ENCODE assay signal across 24 cellular contexts in the genomic region with DNA sequence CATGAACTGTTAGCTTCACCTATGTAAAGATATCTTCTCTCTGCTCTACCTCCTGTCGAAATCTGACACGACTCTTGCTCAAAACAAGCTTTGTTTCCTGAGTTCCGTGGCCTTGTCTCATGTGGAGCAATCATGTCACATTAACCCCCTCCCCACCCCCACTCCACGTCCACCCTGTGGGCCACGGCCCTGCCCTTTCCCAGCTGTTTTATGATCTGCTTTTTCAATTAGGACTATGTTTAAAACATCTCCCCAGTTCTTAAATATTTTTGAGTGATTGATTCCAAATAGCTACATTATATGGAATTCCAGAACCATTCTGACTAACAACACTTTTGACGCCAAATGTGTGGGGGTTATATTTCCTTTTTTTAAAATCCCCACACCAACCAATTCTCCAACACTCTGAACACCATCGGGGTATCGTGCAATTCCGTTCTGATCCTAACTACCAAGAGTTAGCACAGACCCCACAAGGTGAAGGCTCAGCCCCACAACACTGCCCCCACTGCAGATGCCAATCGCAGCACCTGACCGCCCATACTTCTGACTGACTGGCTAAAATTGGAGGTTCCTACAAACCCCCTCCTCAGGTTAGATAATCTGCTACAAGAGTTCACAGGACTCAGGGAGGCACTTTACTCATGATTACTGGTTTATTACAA. TPM values are rescaled to one million over a fixed set of nuclear protein-coding genes. Genes with fewer than 3 reads are reported as not detected.
"Had no signal": no experiment of that assay in that cellular context is flagged by ENCODE, and none has a peak within 500 bp of the region (broad histone marks: within the 10 kb centered on the region; RNA-seq: fewer than 3 reads in every experiment).

No MANE protein-coding gene starts in this region.

- H3K27ac ChIP-seq: adrenal gland, PC-9 had no signal

- H3K36me3 ChIP-seq: adrenal gland had no signal

- H3K9me3 ChIP-seq: adrenal gland had no signal

- H3K4me1 Mint-ChIP-seq: activated B cell treated with CpG ODN at 0.5 μM for 24 hours had no signal

- H3K4me1 ChIP-seq: adrenal gland had no signal

- H3K4me2 ChIP-seq: PC-9 had no signal

- DNase-seq: activated B cell treated with CpG ODN at 0.5 μM for 24 hours; activated CD4-positive, alpha-beta memory T cell treated with anti-CD3 and anti-CD28 coated beads, Interleukin-2, amount 10 ng/mL, durations not matched to agents 7 days and 5 days; activated CD4-positive, alpha-beta T cell treated with anti-CD3 and anti-CD28 coated beads for 1 hour; activated CD4-positive, alpha-beta T cell treated with anti-CD3 and anti-CD28 coated beads, Interleukin-2, amount 10 ng/mL, durations not matched to agents 24 days and 14 days; activated naive CD4-positive, alpha-beta T cell treated with anti-CD3 and anti-CD28 coated beads, Interleukin-2, amount 50 U/mL, for 16 hours; activated naive CD8-positive, alpha-beta T cell treated with anti-CD3 and anti-CD28 coated beads, Interleukin-2, amount 10 ng/mL, durations not matched to agents 7 days and 5 days; activated T-cell treated with anti-CD3 and anti-CD28 coated beads for 4 hours; adrenal gland; anterior cingulate cortex; cerebellar nuclear complex; Kasumi-1; KBM-7; NCI-H1105 treated with DMSO at 0.1 percent for 48 hours; NCI-H1436 treated with DMSO at 0.1 percent for 48 hours; NCI-H2081; NCI-H446; NCI-H524; PC-9; SHP77 treated with DMSO at 0.1 percent for 48 hours; T-helper 9 cell had no signal

- H3K36me3 Mint-ChIP-seq: activated naive CD8-positive, alpha-beta T cell treated with anti-CD3 and anti-CD28 coated beads, Interleukin-2, amount 10 ng/mL, durations not matched to agents 7 days and 5 days had no signal

- H3K4me3 Mint-ChIP-seq: activated B cell treated with CpG ODN at 0.5 μM for 24 hours; activated CD4-positive, alpha-beta memory T cell treated with anti-CD3 and anti-CD28 coated beads, Interleukin-2, amount 10 ng/mL, durations not matched to agents 7 days and 5 days; activated CD4-positive, alpha-beta T cell treated with anti-CD3 and anti-CD28 coated beads, Interleukin-2, amount 10 ng/mL, durations not matched to agents 24 days and 14 days; activated naive CD8-positive, alpha-beta T cell treated with anti-CD3 and anti-CD28 coated beads, Interleukin-2, amount 10 ng/mL, durations not matched to agents 7 days and 5 days; T-helper 1 cell treated with Interleukin-12 subunit alpha and Interleukin-12 subunit beta and Interleukin-4 antibody, amounts not matched to agents 30 μg/mL and 1 μg/mL, for 36 hours had no signal

- H2AFZ ChIP-seq: PC-9 had no signal

- H3K27ac Mint-ChIP-seq: activated B cell treated with CpG ODN at 0.5 μM for 24 hours; activated CD4-positive, alpha-beta memory T cell treated with anti-CD3 and anti-CD28 coated beads, Interleukin-2, amount 10 ng/mL, durations not matched to agents 7 days and 5 days; activated CD4-positive, alpha-beta T cell treated with anti-CD3 and anti-CD28 coated beads, Interleukin-2, amount 10 ng/mL, durations not matched to agents 24 days and 14 days; activated naive CD8-positive, alpha-beta T cell treated with anti-CD3 and anti-CD28 coated beads, Interleukin-2, amount 10 ng/mL, durations not matched to agents 7 days and 5 days; T-helper 1 cell treated with Interleukin-12 subunit alpha and Interleukin-12 subunit beta and Interleukin-4 antibody, amounts not matched to agents 30 μg/mL and 1 μg/mL, for 36 hours had no signal

- H3K4me3 ChIP-seq: adrenal gland, PC-9 had no signal

- H3K27me3 ChIP-seq: adrenal gland had no signal

- H3K9me3 Mint-ChIP-seq: activated B cell treated with CpG ODN at 0.5 μM for 24 hours; activated CD4-positive, alpha-beta memory T cell treated with anti-CD3 and anti-CD28 coated beads, Interleukin-2, amount 10 ng/mL, durations not matched to agents 7 days and 5 days; activated CD4-positive, alpha-beta T cell treated with anti-CD3 and anti-CD28 coated beads, Interleukin-2, amount 10 ng/mL, durations not matched to agents 24 days and 14 days; activated naive CD8-positive, alpha-beta T cell treated with anti-CD3 and anti-CD28 coated beads, Interleukin-2, amount 10 ng/mL, durations not matched to agents 7 days and 5 days; T-helper 1 cell treated with Interleukin-12 subunit alpha and Interleukin-12 subunit beta and Interleukin-4 antibody, amounts not matched to agents 30 μg/mL and 1 μg/mL, for 36 hours had no signal

RNA-seq across cellular contexts. Expression of a gene that starts 12.7 kb away (rescaled TPM):
- total RNA-seq: activated B cell treated with CpG ODN at 0.5 μM for 24 hours; activated CD4-positive, alpha-beta memory T cell treated with anti-CD3 and anti-CD28 coated beads, Interleukin-2, amount 10 ng/mL, durations not matched to agents 7 days and 5 days; activated CD4-positive, alpha-beta T cell treated with anti-CD3 and anti-CD28 coated beads, Interleukin-2, amount 10 ng/mL, durations not matched to agents 24 days and 14 days; activated CD8-positive, alpha-beta memory T cell treated with anti-CD3 and anti-CD28 coated beads for 36 hours; PC-9; SK-MEL-5 had no signal

RNA-seq across cellular contexts. Expression of a gene that starts 12.8 kb away (rescaled TPM):
- total RNA-seq: activated B cell treated with CpG ODN at 0.5 μM for 24 hours; activated CD4-positive, alpha-beta memory T cell treated with anti-CD3 and anti-CD28 coated beads, Interleukin-2, amount 10 ng/mL, durations not matched to agents 7 days and 5 days; activated CD4-positive, alpha-beta T cell treated with anti-CD3 and anti-CD28 coated beads, Interleukin-2, amount 10 ng/mL, durations not matched to agents 24 days and 14 days; activated CD8-positive, alpha-beta memory T cell treated with anti-CD3 and anti-CD28 coated beads for 36 hours; activated naive CD8-positive, alpha-beta T cell treated with anti-CD3 and anti-CD28 coated beads, Interleukin-2, amount 10 ng/mL, durations not matched to agents 7 days and 5 days; adrenal gland; cardiac septum; PC-9; SK-MEL-5 had no signal

RNA-seq across cellular contexts. Expression of a gene that starts 28.1 kb away (rescaled TPM):
- total RNA-seq: activated B cell treated with CpG ODN at 0.5 μM for 24 hours; activated CD4-positive, alpha-beta memory T cell treated with anti-CD3 and anti-CD28 coated beads, Interleukin-2, amount 10 ng/mL, durations not matched to agents 7 days and 5 days; activated CD4-positive, alpha-beta T cell treated with anti-CD3 and anti-CD28 coated beads, Interleukin-2, amount 10 ng/mL, durations not matched to agents 24 days and 14 days; activated CD8-positive, alpha-beta memory T cell treated with anti-CD3 and anti-CD28 coated beads for 36 hours; activated naive CD8-positive, alpha-beta T cell treated with anti-CD3 and anti-CD28 coated beads, Interleukin-2, amount 10 ng/mL, durations not matched to agents 7 days and 5 days; PC-9; SK-MEL-5 had no signal

RNA-seq across cellular contexts. Expression of a gene that starts 45.9 kb away (rescaled TPM):
- total RNA-seq: activated CD4-positive, alpha-beta T cell treated with anti-CD3 and anti-CD28 coated beads, Interleukin-2, amount 10 ng/mL, durations not matched to agents 24 days and 14 days; activated CD8-positive, alpha-beta memory T cell treated with anti-CD3 and anti-CD28 coated beads for 36 hours; SK-MEL-5 had no signal

RNA-seq across cellular contexts. Expression of a gene that starts 54.9 kb away (rescaled TPM):
- total RNA-seq: activated B cell treated with CpG ODN at 0.5 μM for 24 hours; activated CD4-positive, alpha-beta memory T cell treated with anti-CD3 and anti-CD28 coated beads, Interleukin-2, amount 10 ng/mL, durations not matched to agents 7 days and 5 days; activated CD4-positive, alpha-beta T cell treated with anti-CD3 and anti-CD28 coated beads, Interleukin-2, amount 10 ng/mL, durations not matched to agents 24 days and 14 days; activated CD8-positive, alpha-beta memory T cell treated with anti-CD3 and anti-CD28 coated beads for 36 hours; activated naive CD8-positive, alpha-beta T cell treated with anti-CD3 and anti-CD28 coated beads, Interleukin-2, amount 10 ng/mL, durations not matched to agents 7 days and 5 days; adrenal gland; cardiac septum; PC-9; SK-MEL-5 had no signal
